ENCODE assay signal across 19 cellular contexts in the genomic region with DNA sequence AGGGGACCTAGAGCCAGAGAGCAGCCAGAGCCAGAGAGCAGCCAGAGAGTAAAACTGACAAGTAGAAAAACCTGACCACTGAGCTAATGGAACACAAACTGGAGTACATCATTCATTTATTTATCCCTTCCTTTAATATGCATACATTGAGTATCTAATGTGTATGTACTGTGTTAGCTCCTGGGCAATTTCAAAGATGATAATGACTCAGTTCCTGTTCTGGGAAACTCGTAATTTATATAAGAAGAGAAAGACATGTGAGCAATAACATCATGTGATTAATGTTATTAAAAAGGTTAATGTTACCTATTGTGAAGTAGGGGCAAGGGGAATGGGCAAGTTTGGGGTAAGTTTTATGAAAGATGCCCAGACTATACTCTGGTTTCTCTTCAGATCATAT.
"Had no signal": no experiment of that assay in that cellular context is flagged by ENCODE, and none has a peak within 500 bp of the region (broad histone marks: within the 10 kb centered on the region; RNA-seq: fewer than 3 reads in every experiment).

No MANE protein-coding gene starts in this region.

- H3K36me3 Mint-ChIP-seq: naive thymus-derived CD8-positive, alpha-beta T cell; neural progenitor cell had no signal

- ATAC-seq: gastroesophageal sphincter; left colon; left ventricle myocardium superior; mucosa of descending colon; naive thymus-derived CD8-positive, alpha-beta T cell; right cardiac atrium had no signal

- H3K27me3 ChIP-seq: neural progenitor cell, ovary, tibial artery, upper lobe of left lung, uterus had no signal

- H3K4me1 ChIP-seq: gastroesophageal sphincter, tibial artery, uterus had no signal

- H3K9me3 Mint-ChIP-seq: endodermal cell; naive thymus-derived CD8-positive, alpha-beta T cell; neural progenitor cell; stimulated activated naive CD8-positive, alpha-beta T cell treated with anti-CD3 and anti-CD28 coated beads, Interleukin-15, Interleukin-2, amounts not matched to agents 100 ng/mL and 50 ng/mL, for 24 hours had no signal

- H3K27ac Mint-ChIP-seq: endodermal cell; naive thymus-derived CD8-positive, alpha-beta T cell; neural progenitor cell; progenitor cell of endocrine pancreas; stimulated activated naive CD8-positive, alpha-beta T cell treated with anti-CD3 and anti-CD28 coated beads, Interleukin-15, Interleukin-2, amounts not matched to agents 100 ng/mL and 50 ng/mL, for 24 hours had no signal

- H3K27ac ChIP-seq: esophagus muscularis mucosa, gastroesophageal sphincter, neural progenitor cell, ovary, tibial artery, upper lobe of left lung, uterus had no signal

- H3K4me1 Mint-ChIP-seq: endodermal cell had no signal

- DNase-seq: endodermal cell; left colon; left ventricle myocardium superior; mucosa of descending colon; naive thymus-derived CD8-positive, alpha-beta T cell; nucleus accumbens; ovary; right cardiac atrium; small intestine; stimulated activated CD4-positive, alpha-beta T cell treated with anti-CD3 and anti-CD28 coated beads, Interleukin-12 subunit alpha, Interleukin-12 subunit beta, amount 100 ng/mL, for 4 hours; stimulated activated CD4-positive, alpha-beta T cell treated with anti-CD3 and anti-CD28 coated beads, Interleukin-2, amount 100 ng/mL, for 48 hours; tibial artery; upper lobe of left lung; uterus had no signal

- H3K4me3 Mint-ChIP-seq: endodermal cell; naive thymus-derived CD8-positive, alpha-beta T cell; neural progenitor cell; stimulated activated naive CD8-positive, alpha-beta T cell treated with anti-CD3 and anti-CD28 coated beads, Interleukin-15, Interleukin-2, amounts not matched to agents 100 ng/mL and 50 ng/mL, for 24 hours had no signal
